16 cellular contexts compared by ENCODE assay signal in genomic region chr7:98329100-98329871, GRCh38. TPM values are rescaled to one million over a fixed set of nuclear protein-coding genes. Genes with fewer than 3 reads are reported as not detected.
DNase-seq lines count a peak whose midpoint lies in the region; ATAC-seq, FAIRE-seq and TF ChIP-seq lines count a peak whose summit lies in the region.
"Had no signal": no experiment of that assay in that cellular context is flagged by ENCODE, and none has a peak within 500 bp of the region (broad histone marks: within the 10 kb centered on the region; RNA-seq: fewer than 3 reads in every experiment).

No MANE protein-coding gene starts in this region.

- H3K4me3 Mint-ChIP-seq in astrocyte (ENCODE audit: unreplicated experiment), result peak overlapping the region; percentile 10
- no peak overlapping the region for H3K4me3 Mint-ChIP-seq in osteocyte (ENCODE audit: unreplicated experiment)
- H3K4me3 Mint-ChIP-seq in activated T-helper 1 cell treated with anti-CD3 and anti-CD28 coated beads, Interleukin-12 subunit alpha, Interleukin-12 subunit beta, Interleukin-2, Interleukin-4 antibody, amounts not matched to agents 30 ng/mL and 10 ng/mL and 1 ng/mL, durations not matched to agents 14 hours and 24 hours and 36 hours, result no peak overlapping the region
- no peak overlapping the region for H3K4me3 Mint-ChIP-seq in stimulated activated effector memory CD8-positive, alpha-beta T cell treated with anti-CD3 and anti-CD28 coated beads, Interleukin-12 subunit alpha, Interleukin-12 subunit beta, amount 100 ng/mL, for 72 hours

- H3K4me1 Mint-ChIP-seq in astrocyte (ENCODE audit: low read depth, unreplicated experiment), result peaks cover 27% of the 10 kb centered on the region
- peaks cover 27% of the 10 kb centered on the region for H3K4me1 Mint-ChIP-seq in osteocyte (ENCODE audit: unreplicated experiment)
- H3K4me1 Mint-ChIP-seq in activated T-helper 1 cell treated with anti-CD3 and anti-CD28 coated beads, Interleukin-12 subunit alpha, Interleukin-12 subunit beta, Interleukin-2, Interleukin-4 antibody, amounts not matched to agents 30 ng/mL and 10 ng/mL and 1 ng/mL, durations not matched to agents 14 hours and 24 hours and 36 hours (ENCODE audit: low read depth), result no peaks in the 10 kb centered on the region
- H3K4me1 Mint-ChIP-seq in stimulated activated effector memory CD8-positive, alpha-beta T cell treated with anti-CD3 and anti-CD28 coated beads, Interleukin-12 subunit alpha, Interleukin-12 subunit beta, amount 100 ng/mL, for 72 hours, result no peaks in the 10 kb centered on the region

- H4K20me1 ChIP-seq in astrocyte (ENCODE audit: insufficient read depth, low read length), result no peaks in the 10 kb centered on the region

- no peaks in the 10 kb centered on the region for H3K27me3 Mint-ChIP-seq in astrocyte (ENCODE audit: low read depth, unreplicated experiment)
- no peaks in the 10 kb centered on the region for H3K27me3 Mint-ChIP-seq in osteocyte (ENCODE audit: unreplicated experiment)
- peaks cover 4% of the 10 kb centered on the region for H3K27me3 Mint-ChIP-seq in activated T-helper 1 cell treated with anti-CD3 and anti-CD28 coated beads, Interleukin-12 subunit alpha, Interleukin-12 subunit beta, Interleukin-2, Interleukin-4 antibody, amounts not matched to agents 30 ng/mL and 10 ng/mL and 1 ng/mL, durations not matched to agents 14 hours and 24 hours and 36 hours (ENCODE audit: insufficient read depth)

- H3K9me3 Mint-ChIP-seq in astrocyte (ENCODE audit: unreplicated experiment) (peaks cover 8% of the 10 kb centered on the region), osteocyte (ENCODE audit: unreplicated experiment) (peaks cover 6% of the 10 kb centered on the region)
- peaks cover 7% of the 10 kb centered on the region for H3K9me3 Mint-ChIP-seq in activated T-helper 1 cell treated with anti-CD3 and anti-CD28 coated beads, Interleukin-12 subunit alpha, Interleukin-12 subunit beta, Interleukin-2, Interleukin-4 antibody, amounts not matched to agents 30 ng/mL and 10 ng/mL and 1 ng/mL, durations not matched to agents 14 hours and 24 hours and 36 hours
- H3K9me3 Mint-ChIP-seq in stimulated activated effector memory CD8-positive, alpha-beta T cell treated with anti-CD3 and anti-CD28 coated beads, Interleukin-12 subunit alpha, Interleukin-12 subunit beta, amount 100 ng/mL, for 72 hours, result no peaks in the 10 kb centered on the region

- no peaks in the 10 kb centered on the region for H3K27me3 ChIP-seq in astrocyte (ENCODE audit: insufficient read depth, low read length)
- H3K27me3 ChIP-seq in heart right ventricle, result no peaks in the 10 kb centered on the region

- no peak for FAIRE-seq in astrocyte (lab: Jason Lieb, UNC)
- FAIRE-seq: bronchial epithelial cell had no signal

- H3K36me3 Mint-ChIP-seq in astrocyte (ENCODE audit: low read depth, unreplicated experiment) (peaks cover 4% of the 10 kb centered on the region), osteocyte (ENCODE audit: unreplicated experiment) (peaks cover 6% of the 10 kb centered on the region)
- H3K36me3 Mint-ChIP-seq in activated T-helper 1 cell treated with anti-CD3 and anti-CD28 coated beads, Interleukin-12 subunit alpha, Interleukin-12 subunit beta, Interleukin-2, Interleukin-4 antibody, amounts not matched to agents 30 ng/mL and 10 ng/mL and 1 ng/mL, durations not matched to agents 14 hours and 24 hours and 36 hours (ENCODE audit: low read depth), result no peaks in the 10 kb centered on the region
- no peaks in the 10 kb centered on the region for H3K36me3 Mint-ChIP-seq in stimulated activated effector memory CD8-positive, alpha-beta T cell treated with anti-CD3 and anti-CD28 coated beads, Interleukin-12 subunit alpha, Interleukin-12 subunit beta, amount 100 ng/mL, for 72 hours

- peak; percentile 83 to 96 (median 91) for ATAC-seq in heart right ventricle
- no peak for ATAC-seq in stimulated activated effector memory CD8-positive, alpha-beta T cell treated with anti-CD3 and anti-CD28 coated beads, Interleukin-12 subunit alpha, Interleukin-12 subunit beta, amount 100 ng/mL, for 72 hours
- ATAC-seq: activated CD4-positive, CD25-positive, alpha-beta regulatory T cell treated with anti-CD3 and anti-CD28 coated beads, Interleukin-2, amount 50 U/mL, for 24 hours had no signal

- H3K4me2 ChIP-seq in astrocyte (ENCODE audit: low read length), result peak overlapping the region; percentile 43

- peak overlapping the region; percentile 84 for H3K27ac ChIP-seq in astrocyte (ENCODE audit: low read depth, low read length)
- peak overlapping the region; percentile 50 to 88 (median 76) for H3K27ac ChIP-seq in heart right ventricle

- H3K9me3 ChIP-seq in astrocyte (ENCODE audit: insufficient read depth, low read depth, low read length), result no peaks in the 10 kb centered on the region
- H3K9me3 ChIP-seq in heart right ventricle, result peaks cover 0 to 6% (median 0%) of the 10 kb centered on the region in 11 donors

- H3K4me3 ChIP-seq in astrocyte (ENCODE audit: insufficient read depth, low read depth, low read length) (no peak overlapping the region), heart right ventricle (peak overlapping the region in 3 of 10 donors; percentile 3 to 12 (median 6))

- intact Hi-C loops in heart right ventricle (cut with DNase I), result loop anchor here in 2 of 10 donors (1.0 to 2.0 kb wide), 3 partner anchors 36 to 72 kb away; partner anchors contain the start of gene BAIAP2L1 (in 1 of the 2)
- intact Hi-C loops in activated T-helper 1 cell treated with anti-CD3 and anti-CD28 coated beads, Interleukin-12 subunit alpha, Interleukin-12 subunit beta, Interleukin-2, Interleukin-4 antibody, amounts not matched to agents 30 ng/mL and 10 ng/mL and 1 ng/mL, durations not matched to agents 14 hours and 24 hours and 36 hours (cut with micrococcal nuclease), result no loop called here

- peak overlapping the region; percentile 4 for H2AFZ ChIP-seq in astrocyte (ENCODE audit: low read depth, low read length)

- H3K79me2 ChIP-seq in astrocyte (ENCODE audit: insufficient read depth, low read length), result no peaks in the 10 kb centered on the region

- peaks cover 14% of the 10 kb centered on the region for H3K4me1 ChIP-seq in astrocyte (ENCODE audit: insufficient read depth, low read length)
- H3K4me1 ChIP-seq in heart right ventricle, result peaks cover 2 to 20% (median 10%) of the 10 kb centered on the region in 9 donors

- H3K36me3 ChIP-seq in astrocyte (ENCODE audit: insufficient read depth, low read length) (no peaks in the 10 kb centered on the region), heart right ventricle (no peaks in the 10 kb centered on the region)

- DNase-seq in EH (ENCODE audit: low read depth) (peak; percentile 32), astrocyte (ENCODE audit: low read depth) (peak; percentile 39), heart right ventricle (peak; percentile 29 to 61), osteocyte (ENCODE audit: extremely low spot score, unreplicated experiment) (no peak), GM03348 (ENCODE audit: low spot score) (no peak), NCI-H345 treated with DMSO at 0.1 percent for 48 hours (lab: John Stamatoyannopoulos, UW; ENCODE audit: unreplicated experiment) (no peak)
- DNase-seq in activated T-helper 1 cell treated with anti-CD3 and anti-CD28 coated beads, Interleukin-12 subunit alpha, Interleukin-12 subunit beta, Interleukin-2, Interleukin-4 antibody, amounts not matched to agents 30 ng/mL and 10 ng/mL and 1 ng/mL, durations not matched to agents 14 hours and 24 hours and 36 hours (ENCODE audit: low spot score), result no peak
- DNase-seq in stimulated activated effector memory CD8-positive, alpha-beta T cell treated with anti-CD3 and anti-CD28 coated beads, Interleukin-12 subunit alpha, Interleukin-12 subunit beta, amount 100 ng/mL, for 72 hours (ENCODE audit: low spot score in 2 of 2), result no peak
- DNase-seq: ACHN; activated naive CD4-positive, alpha-beta T cell treated with Interleukin-2 at 50 U/mL for 16 hours; COR-L47; kidney glomerular epithelial cell; NCI-H2107; NCI-H774 had no signal

- TF ChIP-seq CTCF in astrocyte (IDR thresholded peaks at IDR 0.05; ENCODE audit: insufficient read depth, low read depth, low read length), result no peak
- no peak for TF ChIP-seq CTCF in heart right ventricle (IDR thresholded peaks at IDR 0.05)
- no peak for TF ChIP-seq CTCF in osteocyte (IDR thresholded peaks at IDR 0.05)

- H3K27ac Mint-ChIP-seq in astrocyte (ENCODE audit: unreplicated experiment), result peak overlapping the region; percentile 95
- peak overlapping the region; percentile 83 for H3K27ac Mint-ChIP-seq in osteocyte (ENCODE audit: unreplicated experiment)
- no peak overlapping the region for H3K27ac Mint-ChIP-seq in activated T-helper 1 cell treated with anti-CD3 and anti-CD28 coated beads, Interleukin-12 subunit alpha, Interleukin-12 subunit beta, Interleukin-2, Interleukin-4 antibody, amounts not matched to agents 30 ng/mL and 10 ng/mL and 1 ng/mL, durations not matched to agents 14 hours and 24 hours and 36 hours
- H3K27ac Mint-ChIP-seq in stimulated activated effector memory CD8-positive, alpha-beta T cell treated with anti-CD3 and anti-CD28 coated beads, Interleukin-12 subunit alpha, Interleukin-12 subunit beta, amount 100 ng/mL, for 72 hours, result no peak overlapping the region

- H3K9ac ChIP-seq in astrocyte (ENCODE audit: low read length), result peak overlapping the region; percentile 70

- 42 to 46% methylated on average over 15 of the region's 15 CpGs for WGBS in heart right ventricle, 2 donors

RNA-seq across cellular contexts. Expression of gene BRI3, which starts 47.8 kb away (rescaled TPM):
- total RNA-seq in astrocyte (182 and 195 TPM in 2 replicates), heart right ventricle (100 to 1,000 TPM; 174 to 267 (median 218) TPM), osteocyte (344 and 379 TPM in 2 replicates)
- 100 to 1,000 TPM; 135 to 206 TPM for polyA plus RNA-seq in heart right ventricle
- total RNA-seq in activated T-helper 1 cell treated with anti-CD3 and anti-CD28 coated beads, Interleukin-12 subunit alpha, Interleukin-12 subunit beta, Interleukin-2, Interleukin-4 antibody, amounts not matched to agents 30 ng/mL and 10 ng/mL and 1 ng/mL, durations not matched to agents 14 hours and 24 hours and 36 hours, result 67.1 and 68.3 TPM in 2 replicates

Comparison
In these comparisons a context has a peak if more than half of its experiments do, and no peak if none do; other contexts are left out.
1. DNase-seq: peak in EH (single experiment), astrocyte (single experiment) and heart right ventricle (2 of 2); none in osteocyte (single experiment), GM03348 (single experiment), activated T-helper 1 cell treated with anti-CD3 and anti-CD28 coated beads, Interleukin-12 subunit alpha, Interleukin-12 subunit beta, Interleukin-2, Interleukin-4 antibody, amounts not matched to agents 30 ng/mL and 10 ng/mL and 1 ng/mL, durations not matched to agents 14 hours and 24 hours and 36 hours (single experiment), stimulated activated effector memory CD8-positive, alpha-beta T cell treated with anti-CD3 and anti-CD28 coated beads, Interleukin-12 subunit alpha, Interleukin-12 subunit beta, amount 100 ng/mL, for 72 hours (0 of 2) and NCI-H345 treated with DMSO at 0.1 percent for 48 hours (single experiment).
2. H3K27ac Mint-ChIP-seq: peak in astrocyte (single experiment) and osteocyte (single experiment); none in activated T-helper 1 cell treated with anti-CD3 and anti-CD28 coated beads, Interleukin-12 subunit alpha, Interleukin-12 subunit beta, Interleukin-2, Interleukin-4 antibody, amounts not matched to agents 30 ng/mL and 10 ng/mL and 1 ng/mL, durations not matched to agents 14 hours and 24 hours and 36 hours (single experiment) and stimulated activated effector memory CD8-positive, alpha-beta T cell treated with anti-CD3 and anti-CD28 coated beads, Interleukin-12 subunit alpha, Interleukin-12 subunit beta, amount 100 ng/mL, for 72 hours (single experiment).